ENCODE assay signal across 10 cellular contexts in the genomic region with DNA sequence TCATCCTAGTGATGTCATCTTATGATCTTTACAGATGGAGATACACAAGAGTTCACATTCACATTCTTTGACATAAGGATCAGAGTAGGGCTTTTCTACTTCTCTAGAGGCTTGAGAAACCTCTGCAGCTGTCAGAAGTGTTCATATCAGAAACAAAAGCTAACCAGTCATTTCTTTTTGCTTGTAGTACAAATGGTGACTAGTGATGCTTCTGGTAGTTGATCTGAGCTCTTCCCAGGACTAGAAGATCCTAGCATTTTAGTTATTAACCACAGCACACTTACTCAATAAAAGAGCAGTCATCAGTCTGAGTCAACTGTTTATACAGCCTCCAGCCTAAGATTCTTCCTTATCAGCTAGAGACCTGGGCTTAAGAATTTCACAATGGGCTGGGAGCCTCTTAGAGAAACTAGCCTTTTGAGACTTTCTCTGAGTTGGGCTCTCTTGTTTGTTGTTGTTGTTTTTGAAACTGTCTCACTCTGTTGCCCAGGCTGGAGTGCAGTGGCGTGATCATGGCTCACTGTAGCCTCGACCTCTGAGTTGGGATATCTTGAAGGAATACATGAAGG.
DNase-seq lines count a peak whose midpoint lies in the region; FAIRE-seq and TF ChIP-seq lines count a peak whose summit lies in the region.
"Had no signal": no experiment of that assay in that cellular context is flagged by ENCODE, and none has a peak within 500 bp of the region (broad histone marks: within the 10 kb centered on the region; RNA-seq: fewer than 3 reads in every experiment).

No MANE protein-coding gene starts in this region.

- H3K4me1 ChIP-seq in transverse colon = peaks cover 0 to 6% (median 0%) of the 10 kb centered on the region in 4 donors

- WGBS in transverse colon (ENCODE audit: low coverage in 1 of 2), 2 donors = 78% methylated on average over 2 of the region's 2 CpGs; no CpG with 5 or more reads in 1 of the 2 donors

- no peaks in the 10 kb centered on the region for H3K36me3 ChIP-seq in transverse colon

- in situ Hi-C loops in transverse colon (cut with MboI; ENCODE audit: low pct_ligation_motif_present in 1 of 4, low pct_unique_long_range_greater_than_20kb in 1 of 4, low sequenced_read_pairs in 3 of 4) = no loop called here

- no peak for TF ChIP-seq POLR2A in transverse colon (IDR thresholded peaks at IDR 0.05)

- peak overlapping the region in 3 of 4 donors; percentile 26 to 42 (median 42) for H3K27ac ChIP-seq in transverse colon

- no peaks in the 10 kb centered on the region for H3K9me3 Mint-ChIP-seq in activated naive CD8-positive, alpha-beta T cell (ENCODE audit: low read depth)
- no peaks in the 10 kb centered on the region for H3K9me3 Mint-ChIP-seq in activated naive CD8-positive, alpha-beta T cell treated with anti-CD3 and anti-CD28 coated beads for 36 hours
- H3K9me3 Mint-ChIP-seq: central memory CD8-positive, alpha-beta T cell had no signal

- peaks cover 34% of the 10 kb centered on the region for H3K4me1 Mint-ChIP-seq in activated naive CD8-positive, alpha-beta T cell (ENCODE audit: low read depth)
- H3K4me1 Mint-ChIP-seq in activated naive CD8-positive, alpha-beta T cell treated with anti-CD3 and anti-CD28 coated beads for 36 hours = peaks cover 23% of the 10 kb centered on the region

- H3K27ac Mint-ChIP-seq in activated naive CD8-positive, alpha-beta T cell = peak overlapping the region; percentile 66
- no peak overlapping the region for H3K27ac Mint-ChIP-seq in activated naive CD8-positive, alpha-beta T cell treated with anti-CD3 and anti-CD28 coated beads for 36 hours

- H3K4me3 Mint-ChIP-seq in activated naive CD8-positive, alpha-beta T cell = no peak overlapping the region
- no peak overlapping the region for H3K4me3 Mint-ChIP-seq in activated naive CD8-positive, alpha-beta T cell treated with anti-CD3 and anti-CD28 coated beads for 36 hours
- H3K4me3 Mint-ChIP-seq: central memory CD8-positive, alpha-beta T cell had no signal

- H3K27me3 ChIP-seq in transverse colon = no peaks in the 10 kb centered on the region

- no peaks in the 10 kb centered on the region for H3K27me3 Mint-ChIP-seq in activated naive CD8-positive, alpha-beta T cell
- no peaks in the 10 kb centered on the region for H3K27me3 Mint-ChIP-seq in activated naive CD8-positive, alpha-beta T cell treated with anti-CD3 and anti-CD28 coated beads for 36 hours
- H3K27me3 Mint-ChIP-seq: central memory CD8-positive, alpha-beta T cell had no signal

- TF ChIP-seq CTCF in transverse colon (IDR thresholded peaks at IDR 0.05) = no peak

- no peak for TF ChIP-seq EP300 in transverse colon (IDR thresholded peaks at IDR 0.05; ENCODE audit: low read depth)

- peak; percentile 96 for FAIRE-seq in RCC 7860 (lab: Jason Lieb, UNC)

- peaks cover 3% of the 10 kb centered on the region for H3K36me3 Mint-ChIP-seq in activated naive CD8-positive, alpha-beta T cell
- H3K36me3 Mint-ChIP-seq in activated naive CD8-positive, alpha-beta T cell treated with anti-CD3 and anti-CD28 coated beads for 36 hours = peaks cover 5% of the 10 kb centered on the region

- no peak for DNase-seq in activated naive CD8-positive, alpha-beta T cell treated with anti-CD3 and anti-CD28 coated beads for 36 hours
- DNase-seq in RCC 7860 (ENCODE audit: low spot score) = peak; percentile 92
- peak; percentile 67 for DNase-seq in fibroblast of the conjunctiva (ENCODE audit: low read depth)
- no peak for DNase-seq in transverse colon
- no peak for DNase-seq in DMS 273 treated with DMSO at 0.1 percent for 48 hours (lab: John Stamatoyannopoulos, UW)
- no peak for DNase-seq in cortex of kidney (lab: John Stamatoyannopoulos, UW)
- DNase-seq in NCI-H146 treated with DMSO at 0.1 percent for 48 hours (lab: John Stamatoyannopoulos, UW; ENCODE audit: unreplicated experiment) = no peak
- DNase-seq: DND-41 had no signal

- H3K4me3 ChIP-seq in transverse colon = no peak overlapping the region

- intact Hi-C loops in transverse colon (cut with DNase I; ENCODE audit: low total_unique reads) = no loop called here

- no peaks in the 10 kb centered on the region for H3K9me3 ChIP-seq in transverse colon

Comparison
In these comparisons a context has a peak if more than half of its experiments do, and no peak if none do; other contexts are left out.
1. DNase-seq: peak in RCC 7860 (single experiment) and fibroblast of the conjunctiva (single experiment); none in activated naive CD8-positive, alpha-beta T cell treated with anti-CD3 and anti-CD28 coated beads for 36 hours (single experiment), transverse colon (single experiment), DMS 273 treated with DMSO at 0.1 percent for 48 hours (single experiment), cortex of kidney (single experiment) and NCI-H146 treated with DMSO at 0.1 percent for 48 hours (single experiment).